Comparison of ENCODE assay signal across 2 cellular contexts in the genomic region with DNA sequence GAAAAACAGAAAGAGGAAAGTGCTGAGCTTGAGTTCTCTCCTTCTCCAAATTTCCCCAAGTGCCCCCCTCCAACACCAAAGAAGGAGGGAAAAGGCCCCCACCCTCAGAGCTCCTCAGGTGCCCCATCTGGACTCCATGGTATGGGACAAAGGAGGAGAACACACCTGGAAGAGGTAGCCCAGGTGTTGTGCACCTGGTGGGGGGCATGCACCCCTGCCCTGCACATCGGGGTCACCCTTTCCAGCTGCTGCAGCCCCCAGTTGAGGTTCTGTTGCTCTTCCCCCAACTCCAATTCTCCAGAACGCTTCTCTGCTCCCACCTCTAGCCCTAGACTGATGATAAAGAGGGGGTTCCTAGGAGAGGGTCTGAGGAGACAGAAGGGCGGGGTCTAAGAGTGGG.
TF ChIP-seq lines count a peak whose summit lies in the region.

No MANE protein-coding gene starts in this region.

TF ChIP-seq in SK-N-SH, 30 proteins besides CTCF, POLR2A, EP300 and RAD21 (continued from another document):
- TF ChIP-seq, protein P1, sequence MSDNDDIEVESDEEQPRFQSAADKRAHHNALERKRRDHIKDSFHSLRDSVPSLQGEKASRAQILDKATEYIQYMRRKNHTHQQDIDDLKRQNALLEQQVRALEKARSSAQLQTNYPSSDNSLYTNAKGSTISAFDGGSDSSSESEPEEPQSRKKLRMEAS (IDR thresholded peaks at IDR 0.05; ENCODE audit: low read depth) = no peak
- TF ChIP-seq, protein P2, sequence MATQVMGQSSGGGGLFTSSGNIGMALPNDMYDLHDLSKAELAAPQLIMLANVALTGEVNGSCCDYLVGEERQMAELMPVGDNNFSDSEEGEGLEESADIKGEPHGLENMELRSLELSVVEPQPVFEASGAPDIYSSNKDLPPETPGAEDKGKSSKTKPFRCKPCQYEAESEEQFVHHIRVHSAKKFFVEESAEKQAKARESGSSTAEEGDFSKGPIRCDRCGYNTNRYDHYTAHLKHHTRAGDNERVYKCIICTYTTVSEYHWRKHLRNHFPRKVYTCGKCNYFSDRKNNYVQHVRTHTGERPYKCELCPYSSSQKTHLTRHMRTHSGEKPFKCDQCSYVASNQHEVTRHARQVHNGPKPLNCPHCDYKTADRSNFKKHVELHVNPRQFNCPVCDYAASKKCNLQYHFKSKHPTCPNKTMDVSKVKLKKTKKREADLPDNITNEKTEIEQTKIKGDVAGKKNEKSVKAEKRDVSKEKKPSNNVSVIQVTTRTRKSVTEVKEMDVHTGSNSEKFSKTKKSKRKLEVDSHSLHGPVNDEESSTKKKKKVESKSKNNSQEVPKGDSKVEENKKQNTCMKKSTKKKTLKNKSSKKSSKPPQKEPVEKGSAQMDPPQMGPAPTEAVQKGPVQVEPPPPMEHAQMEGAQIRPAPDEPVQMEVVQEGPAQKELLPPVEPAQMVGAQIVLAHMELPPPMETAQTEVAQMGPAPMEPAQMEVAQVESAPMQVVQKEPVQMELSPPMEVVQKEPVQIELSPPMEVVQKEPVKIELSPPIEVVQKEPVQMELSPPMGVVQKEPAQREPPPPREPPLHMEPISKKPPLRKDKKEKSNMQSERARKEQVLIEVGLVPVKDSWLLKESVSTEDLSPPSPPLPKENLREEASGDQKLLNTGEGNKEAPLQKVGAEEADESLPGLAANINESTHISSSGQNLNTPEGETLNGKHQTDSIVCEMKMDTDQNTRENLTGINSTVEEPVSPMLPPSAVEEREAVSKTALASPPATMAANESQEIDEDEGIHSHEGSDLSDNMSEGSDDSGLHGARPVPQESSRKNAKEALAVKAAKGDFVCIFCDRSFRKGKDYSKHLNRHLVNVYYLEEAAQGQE (IDR thresholded peaks at IDR 0.05; ENCODE audit: low read depth, low read length) = no peak
- TF ChIP-seq ZBTB33 (IDR thresholded peaks at IDR 0.05; ENCODE audit: borderline replicate concordance, low read depth) = no peak
- no peak for TF ChIP-seq RCOR1 (IDR thresholded peaks at IDR 0.05; ENCODE audit: low read length)
- TF ChIP-seq TCF12 (IDR thresholded peaks at IDR 0.05) = no peak
- TF ChIP-seq RFX5 (IDR thresholded peaks at IDR 0.05; ENCODE audit: low read length) = no peak
- TF ChIP-seq JUND (IDR thresholded peaks at IDR 0.05) = no peak
- TF ChIP-seq GATA2 (CRISPR knock-in tag; IDR thresholded peaks at IDR 0.05) = no peak
- no peak for TF ChIP-seq PBX3 (IDR thresholded peaks at IDR 0.05)
- TF ChIP-seq, protein P3, sequence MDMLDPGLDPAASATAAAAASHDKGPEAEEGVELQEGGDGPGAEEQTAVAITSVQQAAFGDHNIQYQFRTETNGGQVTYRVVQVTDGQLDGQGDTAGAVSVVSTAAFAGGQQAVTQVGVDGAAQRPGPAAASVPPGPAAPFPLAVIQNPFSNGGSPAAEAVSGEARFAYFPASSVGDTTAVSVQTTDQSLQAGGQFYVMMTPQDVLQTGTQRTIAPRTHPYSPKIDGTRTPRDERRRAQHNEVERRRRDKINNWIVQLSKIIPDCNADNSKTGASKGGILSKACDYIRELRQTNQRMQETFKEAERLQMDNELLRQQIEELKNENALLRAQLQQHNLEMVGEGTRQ (IDR thresholded peaks at IDR 0.05; ENCODE audit: borderline replicate concordance, low read depth, low read length) = no peak
- TF ChIP-seq SMC3 (IDR thresholded peaks at IDR 0.05; ENCODE audit: low read depth, low read length) = no peak
- TF ChIP-seq, protein P4, sequence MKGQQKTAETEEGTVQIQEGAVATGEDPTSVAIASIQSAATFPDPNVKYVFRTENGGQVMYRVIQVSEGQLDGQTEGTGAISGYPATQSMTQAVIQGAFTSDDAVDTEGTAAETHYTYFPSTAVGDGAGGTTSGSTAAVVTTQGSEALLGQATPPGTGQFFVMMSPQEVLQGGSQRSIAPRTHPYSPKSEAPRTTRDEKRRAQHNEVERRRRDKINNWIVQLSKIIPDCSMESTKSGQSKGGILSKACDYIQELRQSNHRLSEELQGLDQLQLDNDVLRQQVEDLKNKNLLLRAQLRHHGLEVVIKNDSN (IDR thresholded peaks at IDR 0.05; ENCODE audit: borderline replicate concordance, low read depth) = no peak
- TF ChIP-seq NRF1 (IDR thresholded peaks at IDR 0.05; ENCODE audit: low read depth, low read length) = no peak
- TF ChIP-seq CHD2 (IDR thresholded peaks at IDR 0.05; ENCODE audit: low read length, partially characterized antibody) = no peak

TF ChIP-seq in SK-N-SH treated with all-trans-retinoic acid at 6 μM for 48 hours, 23 proteins besides CTCF, POLR2A, EP300 and RAD21 (continued from another document):
- TF ChIP-seq SNAI2 (CRISPR knock-in tag; IDR thresholded peaks at IDR 0.05) = no peak
